Comparison of ENCODE assay signal across 10 cellular contexts in genomic region chr12:131948166-131948712, GRCh38. TPM values are rescaled to one million over a fixed set of nuclear protein-coding genes. Genes with fewer than 3 reads are reported as not detected.
A peak's percentile ranks its signal among the peaks of the same experiment; 100 is the strongest.
DNase-seq lines count a peak whose midpoint lies in the region; ATAC-seq and TF ChIP-seq lines count a peak whose summit lies in the region.
"Had no signal": no experiment of that assay in that cellular context is flagged by ENCODE, and none has a peak within 500 bp of the region (broad histone marks: within the 10 kb centered on the region; RNA-seq: fewer than 3 reads in every experiment).

No MANE protein-coding gene starts in this region.

- H3K4me3 ChIP-seq in CD4-positive, CD25-positive, alpha-beta regulatory T cell (ENCODE audit: low read depth, low read length), result no peak overlapping the region

- ATAC-seq in CD4-positive, CD25-positive, alpha-beta regulatory T cell (ENCODE audit: low read depth in 2 of 2), result no peak
- ATAC-seq in HG03342 (IDR thresholded peaks at IDR 0.05; ENCODE audit: unreplicated experiment) (no peak), GM18909 (IDR thresholded peaks at IDR 0.05; ENCODE audit: poor library complexity, unreplicated experiment) (no peak)
- ATAC-seq: Panc1 had no signal

- H3K36me3 Mint-ChIP-seq in CD4-positive, CD25-positive, alpha-beta regulatory T cell, result peaks cover 7% of the 10 kb centered on the region
- H3K36me3 Mint-ChIP-seq in osteocyte (ENCODE audit: unreplicated experiment) (peaks cover 8% of the 10 kb centered on the region), Calu3 (ENCODE audit: insufficient read depth, unreplicated experiment) (peaks cover 47% of the 10 kb centered on the region)

- no peaks in the 10 kb centered on the region for H3K9me3 ChIP-seq in CD4-positive, CD25-positive, alpha-beta regulatory T cell (ENCODE audit: control insufficient read depth in 2 of 2, low read length in 2 of 2)

- no TSS peak for BruUV-seq in Calu3 (replicated peaks; lab: Mats Ljungman, UMichigan)

- DNase-seq in CD4-positive, CD25-positive, alpha-beta regulatory T cell, result no peak
- DNase-seq in OCI-M1 (lab: John Stamatoyannopoulos, UW) (peak; percentile 53), osteocyte (ENCODE audit: extremely low spot score, unreplicated experiment) (peak; percentile 17), Calu3 (no peak), KBM-7 (no peak)
- DNase-seq in central memory CD4-positive, alpha-beta T cell, result peak; percentile 14
- DNase-seq: NCI-H2227 treated with DMSO at 0.1 percent for 48 hours had no signal

- H3K4me1 Mint-ChIP-seq in CD4-positive, CD25-positive, alpha-beta regulatory T cell, result peaks cover 0 to 40% (median 18%) of the 10 kb centered on the region in 4 donors
- H3K4me1 Mint-ChIP-seq in osteocyte (ENCODE audit: unreplicated experiment), result peaks cover 16% of the 10 kb centered on the region
- H3K4me1 Mint-ChIP-seq in Calu3 (ENCODE audit: low read depth, unreplicated experiment), result peaks cover 8% of the 10 kb centered on the region

- peaks cover 2% of the 10 kb centered on the region for H3K36me3 ChIP-seq in CD4-positive, CD25-positive, alpha-beta regulatory T cell (ENCODE audit: control insufficient read depth, insufficient read depth, low read length)

- CTCF ChIA-PET in Calu3 (lab: Charles Lee), result no interaction called here

- H3K27me3 ChIP-seq in CD4-positive, CD25-positive, alpha-beta regulatory T cell (ENCODE audit: control insufficient read depth, insufficient read depth, low read length), result no peaks in the 10 kb centered on the region

- H3K4me3 Mint-ChIP-seq in CD4-positive, CD25-positive, alpha-beta regulatory T cell, result peak overlapping the region; percentile 82 to 86 (median 84)
- peak overlapping the region; percentile 8 for H3K4me3 Mint-ChIP-seq in osteocyte (ENCODE audit: unreplicated experiment)
- H3K4me3 Mint-ChIP-seq in Calu3 (ENCODE audit: low read depth, unreplicated experiment), result no peak overlapping the region

- H3K27ac Mint-ChIP-seq in CD4-positive, CD25-positive, alpha-beta regulatory T cell, result peak overlapping the region; percentile 43 to 85 (median 68)
- H3K27ac Mint-ChIP-seq in osteocyte (ENCODE audit: unreplicated experiment) (peak overlapping the region; percentile 46), Calu3 (ENCODE audit: unreplicated experiment) (no peak overlapping the region)

- in situ Hi-C loops in KBM-7 (cut with MboI; ENCODE audit: low pct_unique_long_range_greater_than_20kb, low sequenced_read_pairs), result no loop called here

- intact Hi-C loops in Calu3 (cut with micrococcal nuclease; ENCODE audit: unreplicated experiment), result loop anchor here (2.0 kb wide), 1 partner anchor 97 kb away; no protein-coding TSS in a partner anchor

- H3K27ac ChIP-seq in CD4-positive, CD25-positive, alpha-beta regulatory T cell (ENCODE audit: insufficient read depth, low read length, poor library complexity, severe bottlenecking), result no peak overlapping the region

- no peaks in the 10 kb centered on the region for H3K27me3 Mint-ChIP-seq in CD4-positive, CD25-positive, alpha-beta regulatory T cell
- H3K27me3 Mint-ChIP-seq in osteocyte (ENCODE audit: unreplicated experiment), result no peaks in the 10 kb centered on the region
- no peaks in the 10 kb centered on the region for H3K27me3 Mint-ChIP-seq in Calu3 (ENCODE audit: unreplicated experiment)

- TF ChIP-seq CTCF in osteocyte (IDR thresholded peaks at IDR 0.05) (no peak), Calu3 (IDR thresholded peaks at IDR 0.05; ENCODE audit: unreplicated experiment) (no peak)

- H3K9me3 Mint-ChIP-seq in CD4-positive, CD25-positive, alpha-beta regulatory T cell, result no peaks in the 10 kb centered on the region
- H3K9me3 Mint-ChIP-seq in osteocyte (ENCODE audit: unreplicated experiment) (no peaks in the 10 kb centered on the region), Calu3 (ENCODE audit: low read depth, unreplicated experiment) (no peaks in the 10 kb centered on the region)

- peaks cover 34% of the 10 kb centered on the region for H3K4me1 ChIP-seq in CD4-positive, CD25-positive, alpha-beta regulatory T cell (ENCODE audit: control insufficient read depth, insufficient read depth, low read length, poor library complexity, severe bottlenecking)

RNA-seq across cellular contexts. Expression of gene EP400, which starts 1.5 kb away (rescaled TPM):
- total RNA-seq in CD4-positive, CD25-positive, alpha-beta regulatory T cell, result 77.9 TPM
- polyA plus RNA-seq in CD4-positive, CD25-positive, alpha-beta regulatory T cell, result 1 to 10 TPM; 1.2 to 2.1 (median 1.6) TPM
- total RNA-seq in osteocyte, result 51.3 and 51.8 TPM in 2 replicates
- 84.4 and 88.7 TPM in 2 replicates for total RNA-seq in Calu3 (2022)

RNA-seq across cellular contexts. Expression of gene PUS1, which starts 19.2 kb away (rescaled TPM):
- 26.0 TPM for total RNA-seq in CD4-positive, CD25-positive, alpha-beta regulatory T cell
- polyA plus RNA-seq in CD4-positive, CD25-positive, alpha-beta regulatory T cell, result 10 to 100 TPM; 14.0 to 18.6 (median 17.3) TPM
- 18.8 and 19.5 TPM in 2 replicates for total RNA-seq in osteocyte
- total RNA-seq in Calu3 (2022), result 81.3 and 95.5 TPM in 2 replicates

RNA-seq across cellular contexts. Expression of gene ULK1, which starts 53.8 kb away (rescaled TPM):
- 90.0 TPM for total RNA-seq in CD4-positive, CD25-positive, alpha-beta regulatory T cell
- polyA plus RNA-seq in CD4-positive, CD25-positive, alpha-beta regulatory T cell, result under 1 TPM; 0.20 to 0.48 (median 0.46) TPM
- total RNA-seq in osteocyte (69.6 and 74.7 TPM in 2 replicates), Calu3 (2022) (48.7 and 48.9 TPM in 2 replicates)

Comparison
In these comparisons a context has a peak if more than half of its experiments do, and no peak if none do; other contexts are left out.
1. DNase-seq: peak in OCI-M1 (single experiment), central memory CD4-positive, alpha-beta T cell (single experiment) and osteocyte (single experiment); none in CD4-positive, CD25-positive, alpha-beta regulatory T cell (0 of 3), Calu3 (single experiment) and KBM-7 (single experiment).